Comparison of ENCODE assay signal across 19 cellular contexts in genomic region chr10:118569241-118569881, GRCh38. TPM values are rescaled to one million over a fixed set of nuclear protein-coding genes. Genes with fewer than 3 reads are reported as not detected.
A peak's percentile ranks its signal among the peaks of the same experiment; 100 is the strongest.
DNase-seq lines count a peak whose midpoint lies in the region; ATAC-seq and TF ChIP-seq lines count a peak whose summit lies in the region.
"Had no signal": no experiment of that assay in that cellular context is flagged by ENCODE, and none has a peak within 500 bp of the region (broad histone marks: within the 10 kb centered on the region; RNA-seq: fewer than 3 reads in every experiment).

No MANE protein-coding gene starts in this region.

- ATAC-seq in GM23338 = no peak
- no peak for ATAC-seq in HG03135 (IDR thresholded peaks at IDR 0.05; ENCODE audit: unreplicated experiment)

- H3K27me3 ChIP-seq in GM23338 (ENCODE audit: insufficient read depth) (no peaks in the 10 kb centered on the region), esophagus squamous epithelium (no peaks in the 10 kb centered on the region), sigmoid colon (no peaks in the 10 kb centered on the region)
- H3K27me3 ChIP-seq: hepatocyte, transverse colon had no signal

- TF ChIP-seq POLR2A in esophagus squamous epithelium (IDR thresholded peaks at IDR 0.05) (no peak), sigmoid colon (IDR thresholded peaks at IDR 0.05) (no peak)

- TF ChIP-seq EP300 in sigmoid colon (IDR thresholded peaks at IDR 0.05) = no peak

- H3K4me2 ChIP-seq in GM23338 = no peak overlapping the region

- WGBS in esophagus squamous epithelium, 2 donors = 74 to 92% methylated on average over 3 to 8 of the region's 8 CpGs
- 89 to 94% methylated on average over 8 of the region's 8 CpGs for WGBS in sigmoid colon, 2 donors

- H2AFZ ChIP-seq in GM23338 = peak overlapping the region; percentile 96; the same call in 1 of the 2 replicates
- H2AFZ ChIP-seq: hepatocyte had no signal

- H3K27ac Mint-ChIP-seq in GM23338 = no peak overlapping the region
- H3K27ac Mint-ChIP-seq: T-cell had no signal

- H3K27me3 Mint-ChIP-seq in GM23338 (ENCODE audit: insufficient read depth, low read depth, poor library complexity) = peaks cover 13% of the 10 kb centered on the region
- H3K27me3 Mint-ChIP-seq: T-cell had no signal

- no peaks in the 10 kb centered on the region for H3K9me3 Mint-ChIP-seq in GM23338
- H3K9me3 Mint-ChIP-seq: T-cell had no signal

- H3K36me3 Mint-ChIP-seq in GM23338 (ENCODE audit: low read depth) = no peaks in the 10 kb centered on the region
- H3K36me3 Mint-ChIP-seq: T-cell had no signal

- no peak overlapping the region for H3K27ac ChIP-seq in GM23338 (ENCODE audit: low read depth)
- peak overlapping the region; percentile 39 to 85 (median 78) for H3K27ac ChIP-seq in esophagus squamous epithelium
- H3K27ac ChIP-seq in sigmoid colon = peak overlapping the region; percentile 65 to 82 (median 78)
- H3K27ac ChIP-seq: C4-2B, cardiac muscle cell, hepatocyte had no signal

- peaks cover 6% of the 10 kb centered on the region; the same call in 1 of the 3 replicates for H3K4me1 Mint-ChIP-seq in GM23338

- H3K36me3 ChIP-seq in GM23338 (ENCODE audit: insufficient read depth) (no peaks in the 10 kb centered on the region), esophagus squamous epithelium (no peaks in the 10 kb centered on the region), sigmoid colon (no peaks in the 10 kb centered on the region)
- H3K36me3 ChIP-seq: cardiac muscle cell, transverse colon had no signal

- intact Hi-C loops in esophagus squamous epithelium (cut with DNase I) = loop anchor here (5.0 kb wide), 1 partner anchor 153 kb away; no protein-coding TSS in a partner anchor
- intact Hi-C loops in sigmoid colon (cut with DNase I) = loop anchor here (2.0 to 5.0 kb wide), 3 partner anchors 227 to 458 kb away; partner anchors contain the start of genes FAM204A and NANOS1

- no peaks in the 10 kb centered on the region for H3K79me2 ChIP-seq in GM23338 (replicated peaks; ENCODE audit: insufficient read depth)
- H3K79me2 ChIP-seq: hepatocyte had no signal

- H3K4me3 Mint-ChIP-seq in GM23338 = no peak overlapping the region
- H3K4me3 Mint-ChIP-seq: T-cell had no signal

- H3K4me3 ChIP-seq in GM23338 (no peak overlapping the region), esophagus squamous epithelium (no peak overlapping the region), sigmoid colon (no peak overlapping the region)
- H3K4me3 ChIP-seq: cardiac muscle cell, hepatocyte, transverse colon had no signal

- 0 out of 2 replicates have a peak, but pooled peaks cover 5% of the 10 kb centered on the region for H3K4me1 ChIP-seq in GM23338 (ENCODE audit: insufficient read depth)
- peaks cover 0 to 55% (median 18%) of the 10 kb centered on the region in 3 donors for H3K4me1 ChIP-seq in esophagus squamous epithelium
- peaks cover 0 to 55% (median 54%) of the 10 kb centered on the region in 4 donors for H3K4me1 ChIP-seq in sigmoid colon

- no peaks in the 10 kb centered on the region for H3K9me3 ChIP-seq in esophagus squamous epithelium
- H3K9me3 ChIP-seq in sigmoid colon = no peaks in the 10 kb centered on the region
- H3K9me3 ChIP-seq: transverse colon had no signal

- TF ChIP-seq CTCF in GM23338 (conservative IDR thresholded peaks at IDR 0.05; ENCODE audit: low read depth in 2 of 2) (no peak), esophagus squamous epithelium (IDR thresholded peaks at IDR 0.05) (no peak), sigmoid colon (IDR thresholded peaks at IDR 0.05) (no peak)

- no peaks in the 10 kb centered on the region for H4K20me1 ChIP-seq in GM23338 (replicated peaks; ENCODE audit: insufficient read depth)

- H3K9me2 ChIP-seq in GM23338 (ENCODE audit: insufficient read depth) = no peaks in the 10 kb centered on the region

- H3F3A ChIP-seq in GM23338 (replicated peaks; ENCODE audit: low read depth) = no peaks in the 10 kb centered on the region

- DNase-seq in GM23338 (ENCODE audit: low spot score) = no peak
- peak; percentile 58 for DNase-seq in MV-4-11 (lab: John Stamatoyannopoulos, UW)
- DNase-seq in esophagus squamous epithelium (lab: John Stamatoyannopoulos, UW) = no peak
- DNase-seq in sigmoid colon = no peak
- no peak for DNase-seq in HuH-7.5 (ENCODE audit: low spot score)
- DNase-seq in NCI-H2107 (lab: John Stamatoyannopoulos, UW) = no peak
- DNase-seq in activated naive CD4-positive, alpha-beta T cell treated with anti-CD3 and anti-CD28 coated beads, Interleukin-2, amount 50 U/mL, for 16 hours = no peak
- DNase-seq: activated CD4-positive, CD25-positive, alpha-beta regulatory T cell; activated naive CD4-positive, alpha-beta T cell treated with Interleukin-2 at 50 U/mL for 16 hours; GDM1; left colon; NCI-H526; transverse colon had no signal

TF ChIP-seq in GM23338, 12 proteins besides CTCF, POLR2A, EP300 and RAD21 (continues in another document):
- no peak for TF ChIP-seq JUNB (IDR thresholded peaks at IDR 0.05; ENCODE audit: unreplicated experiment)
- TF ChIP-seq ZNF462 (CRISPR knock-in tag; IDR thresholded peaks at IDR 0.05) = no peak
- TF ChIP-seq CREB1 (CRISPR knock-in tag; IDR thresholded peaks at IDR 0.05; ENCODE audit: low read depth) = no peak
- no peak for TF ChIP-seq NANOG (IDR thresholded peaks at IDR 0.05; ENCODE audit: borderline replicate concordance)
- no peak for TF ChIP-seq STAT1 (IDR thresholded peaks at IDR 0.05; ENCODE audit: unreplicated experiment)
- no peak for TF ChIP-seq ZNF331 (CRISPR knock-in tag; IDR thresholded peaks at IDR 0.05; ENCODE audit: low read depth)
- TF ChIP-seq EZH2 (IDR thresholded peaks at IDR 0.05; ENCODE audit: low read depth, unreplicated experiment) = no peak
- TF ChIP-seq EZH2phosphoT487 (IDR thresholded peaks at IDR 0.05; ENCODE audit: unreplicated experiment) = no peak

RNA-seq across cellular contexts. Expression of gene PRLHR, which starts 26.1 kb away (rescaled TPM):
- 0.24 TPM in 1 of 2 replicates, not detected in the other for total RNA-seq in GM23338 (2014; rRNA removed; shearing (Covaris generic))
- polyA plus RNA-seq in GM23338 (2016; fragmentation: Nextera tagmentation; extraction: Ambion mirVana) = 0.07 TPM in 1 of 2 replicates, not detected in the other
- not detected for total RNA-seq in esophagus squamous epithelium
- total RNA-seq in sigmoid colon = under 1 TPM in 1 of 4 donors, not detected in 3; 0.49 TPM
- under 1 TPM in 1 of 3 donors, not detected in 2; under 0.01 TPM for polyA plus RNA-seq in sigmoid colon
- total RNA-seq: cardiac muscle cell, hepatocyte, left colon, pulmonary artery endothelial cell, T-cell, transverse colon had no signal
- polyA plus RNA-seq: cardiac muscle cell, hepatocyte had no signal
